In genomic region chr1:204102719-204103118, GRCh38 we compare ENCODE assay signal across 10 cellular contexts. TPM values are rescaled to one million over a fixed set of nuclear protein-coding genes. Genes with fewer than 3 reads are reported as not detected.
DNase-seq lines count a peak whose midpoint lies in the region; ATAC-seq and TF ChIP-seq lines count a peak whose summit lies in the region.
"Had no signal": no experiment of that assay in that cellular context is flagged by ENCODE, and none has a peak within 500 bp of the region (broad histone marks: within the 10 kb centered on the region; RNA-seq: fewer than 3 reads in every experiment).

No MANE protein-coding gene starts in this region.

- no peaks in the 10 kb centered on the region for H3K9me3 ChIP-seq in adrenal gland (replicated peaks in 1 of 3)
- H3K9me3 ChIP-seq: right lobe of liver had no signal

- intact Hi-C loops in adrenal gland (cut with DNase I): no loop called here
- intact Hi-C loops in lower leg skin (cut with DNase I; ENCODE audit: low total_unique reads): no loop called here

- H3K27me3 Mint-ChIP-seq in natural killer cell treated with Interleukin-12 subunit alpha and Interleukin-12 subunit beta and Interleukin-15 and Interleukin-18, amount 100 ng/mL, for 72 hours: no peaks in the 10 kb centered on the region

- 25 to 52% (median 35%) methylated on average over 1 of the region's 1 CpG for WGBS in adrenal gland, 4 donors
- 13 to 27% methylated on average over 1 of the region's 1 CpG for WGBS in lower leg skin, 2 donors

- H3K4me1 Mint-ChIP-seq in natural killer cell treated with Interleukin-12 subunit alpha and Interleukin-12 subunit beta and Interleukin-15 and Interleukin-18, amount 100 ng/mL, for 72 hours (ENCODE audit: low read depth in 2 of 2): peaks cover 37 to 46% of the 10 kb centered on the region in 2 donors

- H3K4me1 ChIP-seq in adrenal gland (replicated peaks in 1 of 2): peaks cover 27 to 49% of the 10 kb centered on the region in 2 donors

- H3K27me3 ChIP-seq in adrenal gland: no peaks in the 10 kb centered on the region
- H3K27me3 ChIP-seq: right lobe of liver had no signal

- H3K27ac ChIP-seq in adrenal gland: peak overlapping the region in 4 of 5 donors; percentile 3 to 90 (median 44)
- H3K27ac ChIP-seq: right lobe of liver had no signal

- no peaks in the 10 kb centered on the region for H3K36me3 ChIP-seq in adrenal gland (replicated peaks in 1 of 2)
- H3K36me3 ChIP-seq: right lobe of liver had no signal

- H3K4me3 ChIP-seq in adrenal gland: no peak overlapping the region
- no peak overlapping the region for H3K4me3 ChIP-seq in lower leg skin (ENCODE audit: low read depth, poor library complexity, severe bottlenecking)
- H3K4me3 ChIP-seq: right lobe of liver had no signal

- peak overlapping the region; percentile 93 for H3K4me3 Mint-ChIP-seq in natural killer cell treated with Interleukin-12 subunit alpha and Interleukin-12 subunit beta and Interleukin-15 and Interleukin-18, amount 100 ng/mL, for 72 hours

- TF ChIP-seq POLR2A in adrenal gland (IDR thresholded peaks at IDR 0.05): no peak
- no peak for TF ChIP-seq POLR2A in lower leg skin (IDR thresholded peaks at IDR 0.05)

- no peaks in the 10 kb centered on the region for H3K36me3 Mint-ChIP-seq in natural killer cell treated with Interleukin-12 subunit alpha and Interleukin-12 subunit beta and Interleukin-15 and Interleukin-18, amount 100 ng/mL, for 72 hours

- TF ChIP-seq CTCF in adrenal gland (IDR thresholded peaks at IDR 0.05) (no peak), lower leg skin (IDR thresholded peaks at IDR 0.05) (no peak)

- H3K27ac Mint-ChIP-seq in natural killer cell treated with Interleukin-12 subunit alpha and Interleukin-12 subunit beta and Interleukin-15 and Interleukin-18, amount 100 ng/mL, for 72 hours: peak overlapping the region; percentile 97

- ATAC-seq in natural killer cell treated with Interleukin-12 subunit alpha and Interleukin-12 subunit beta and Interleukin-15 and Interleukin-18, amount 100 ng/mL, for 72 hours: peak; percentile 51 to 63

- DNase-seq in COLO668 (lab: John Stamatoyannopoulos, UW; ENCODE audit: unreplicated experiment) (peak; percentile 88), NCI-H146 treated with DMSO at 0.1 percent for 48 hours (lab: John Stamatoyannopoulos, UW; ENCODE audit: unreplicated experiment) (peak; percentile 87), adrenal gland (no peak), AML-193 (lab: John Stamatoyannopoulos, UW) (no peak), GM19238 (ENCODE audit: insufficient read length, low spot score) (no peak), pons (ENCODE audit: low spot score) (no peak), lower leg skin (ENCODE audit: low spot score in 2 of 2) (no peak)
- DNase-seq in natural killer cell treated with Interleukin-12 subunit alpha and Interleukin-12 subunit beta and Interleukin-15 and Interleukin-18, amount 100 ng/mL, for 72 hours (ENCODE audit: low spot score): no peak
- DNase-seq: right lobe of liver, substantia nigra had no signal

- no peaks in the 10 kb centered on the region for H3K9me3 Mint-ChIP-seq in natural killer cell treated with Interleukin-12 subunit alpha and Interleukin-12 subunit beta and Interleukin-15 and Interleukin-18, amount 100 ng/mL, for 72 hours

RNA-seq across cellular contexts. Expression of gene SOX13, which starts 29.8 kb away (rescaled TPM):
- total RNA-seq in adrenal gland (10 to 100 TPM; 13.7 to 44.5 (median 28.7) TPM), lower leg skin (10 to 100 TPM in 2 of 4 donors, 1 to 10 TPM in 2; 7.2 to 32.2 (median 16.8) TPM)
- 10 to 100 TPM; 10.1 to 23.6 (median 10.3) TPM for polyA plus RNA-seq in adrenal gland
- 1 to 10 TPM; 5.9 to 8.3 TPM for total RNA-seq in natural killer cell treated with Interleukin-12 subunit alpha and Interleukin-12 subunit beta and Interleukin-15 and Interleukin-18, amount 100 ng/mL, for 72 hours

RNA-seq across cellular contexts. Expression of gene ETNK2, which starts 49.1 kb away (rescaled TPM):
- total RNA-seq in adrenal gland (10 to 100 TPM in 5 of 8 donors, 1 to 10 TPM in 3; 3.8 to 14.0 (median 11.2) TPM), lower leg skin (10 to 100 TPM; 21.5 to 53.8 (median 42.6) TPM)
- polyA plus RNA-seq in adrenal gland: 1 to 10 TPM; 3.1 to 7.7 (median 4.1) TPM
- under 1 TPM; 0.50 to 0.67 TPM for total RNA-seq in natural killer cell treated with Interleukin-12 subunit alpha and Interleukin-12 subunit beta and Interleukin-15 and Interleukin-18, amount 100 ng/mL, for 72 hours

Comparison
In these comparisons a context has a peak if more than half of its experiments do, and no peak if none do; other contexts are left out.
1. DNase-seq: peak in COLO668 (single experiment) and NCI-H146 treated with DMSO at 0.1 percent for 48 hours (single experiment); none in adrenal gland (0 of 7), natural killer cell treated with Interleukin-12 subunit alpha and Interleukin-12 subunit beta and Interleukin-15 and Interleukin-18, amount 100 ng/mL, for 72 hours (single experiment), AML-193 (0 of 2), GM19238 (single experiment), pons (single experiment) and lower leg skin (0 of 2).